Comparison of ENCODE assay signal across 8 cellular contexts in genomic region chrX:143319526-143319925, GRCh38.
"Had no signal": no experiment of that assay in that cellular context is flagged by ENCODE, and none has a peak within 500 bp of the region (broad histone marks: within the 10 kb centered on the region; RNA-seq: fewer than 3 reads in every experiment).

No MANE protein-coding gene starts in this region.

- FAIRE-seq: H1, H54, HTR-8/SVneo, K562 had no signal

- H2AFZ ChIP-seq: GM23338 had no signal

- ATAC-seq: GM23338, K562 had no signal

- DNase-seq: H9, HCEC 1CT, IMR-90 had no signal

- H3K4me2 ChIP-seq: GM23338 had no signal

- H3K4me3 ChIP-seq: GM23338, K562 had no signal
